Comparison of ENCODE assay signal across 8 cellular contexts in the genomic region with DNA sequence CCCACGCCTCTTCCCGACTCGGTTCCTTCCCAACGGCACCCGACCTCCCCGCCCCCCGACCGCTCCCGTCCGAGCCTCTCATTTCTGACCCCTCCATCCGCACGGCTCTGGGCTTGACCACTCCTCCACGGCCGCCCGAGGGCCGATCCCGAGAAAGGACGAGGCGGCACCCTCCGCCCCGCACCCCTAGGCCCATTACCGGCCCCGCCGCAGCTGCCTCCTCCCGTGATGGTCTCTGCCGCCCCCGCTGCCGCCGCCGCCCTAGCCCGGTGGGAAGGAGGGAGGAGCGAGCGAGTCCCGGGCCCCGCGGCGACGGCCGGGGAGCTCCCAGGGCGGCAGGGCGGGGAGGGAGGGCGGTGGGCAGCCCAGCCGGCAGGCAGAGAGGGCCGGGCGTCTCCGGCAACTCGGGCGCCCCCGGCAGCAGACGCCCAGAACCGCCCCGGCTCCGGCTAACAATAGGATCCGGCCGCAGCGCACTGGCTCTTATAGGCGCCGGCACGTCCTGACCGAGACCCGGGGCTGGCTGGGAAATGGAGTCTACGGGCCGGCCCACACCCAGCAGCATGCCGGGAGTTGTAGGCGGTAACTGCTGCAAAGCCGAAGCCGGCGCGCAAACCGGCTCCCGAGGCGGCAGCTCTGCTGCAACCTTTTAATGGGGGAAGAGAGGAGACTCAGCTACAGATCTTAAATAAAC. TPM values are rescaled to one million over a fixed set of nuclear protein-coding genes. Genes with fewer than 3 reads are reported as not detected.
DNase-seq lines count a peak whose midpoint lies in the region; ATAC-seq and TF ChIP-seq lines count a peak whose summit lies in the region.

Gene CSRNP2, minus strand, starts transcription at position 457 of the 694 bp plus-strand sequence. CDS start 7,035 bp downstream, outside the sequence.

- peak within 1 kb of the TSS; percentile 100 for H3K4me3 Mint-ChIP-seq in type B pancreatic cell

- H3K27me3 Mint-ChIP-seq in type B pancreatic cell: no peaks in the 10 kb centered on the region

- no peaks in the 10 kb centered on the region for H3K9me3 Mint-ChIP-seq in type B pancreatic cell

- H3K27ac Mint-ChIP-seq in type B pancreatic cell: peak within 1 kb of the TSS; percentile 95

- H3K4me3 ChIP-seq in GM12875 (ENCODE audit: low read depth, low read length) (peak within 1 kb of the TSS; percentile 71), adipocyte (ENCODE audit: low read length) (peak within 1 kb of the TSS; percentile 89)

- TF ChIP-seq CTCF in GM12875 (IDR thresholded peaks at IDR 0.05; ENCODE audit: borderline replicate concordance, insufficient read depth, low read depth, low read length) (no peak), type B pancreatic cell (conservative IDR thresholded peaks at IDR 0.05) (no peak)

- intact Hi-C loops in cardiac septum (cut with DNase I): loop anchor here (2.0 to 10.0 kb wide), 3 partner anchors 34 to 156 kb away; partner anchors contain the start of genes DAZAP2, LETMD1 and POU6F1

- H3K36me3 Mint-ChIP-seq in type B pancreatic cell: peaks cover 7% of the 10 kb centered on the region

- H3K36me3 ChIP-seq in adipocyte (ENCODE audit: control insufficient read depth, insufficient read depth, low read length, severe bottlenecking): no peaks in the 10 kb centered on the region

- ATAC-seq in HG02798 (IDR thresholded peaks at IDR 0.05; ENCODE audit: poor library complexity, unreplicated experiment): peak; percentile 96

- H3K9ac ChIP-seq in adipocyte (ENCODE audit: low read length): peak within 1 kb of the TSS; percentile 92

- H3K4me1 ChIP-seq in adipocyte (ENCODE audit: control insufficient read depth, insufficient read depth, low read length): peaks cover 15% of the 10 kb centered on the region

- H3K4me1 Mint-ChIP-seq in type B pancreatic cell (ENCODE audit: unreplicated experiment): peaks cover 26% of the 10 kb centered on the region

- no peaks in the 10 kb centered on the region for H3K9me3 ChIP-seq in adipocyte (ENCODE audit: control insufficient read depth, low read length)

- DNase-seq in NCI-H1436 (lab: John Stamatoyannopoulos, UW): peak; percentile 91
- DNase-seq in T follicular helper cell (ENCODE audit: low read depth): peak; percentile 92
- DNase-seq in adipocyte (ENCODE audit: low read depth): peak; percentile 98
- DNase-seq in cardiac septum (ENCODE audit: low spot score): peak; percentile 99
- peak; percentile 91 for DNase-seq in pons (ENCODE audit: low spot score)
- DNase-seq in type B pancreatic cell (ENCODE audit: extremely low spot score, unreplicated experiment): peak; percentile 98

- no peaks in the 10 kb centered on the region for H3K27me3 ChIP-seq in adipocyte (replicated peaks; ENCODE audit: control insufficient read depth, insufficient read depth, low read length)

RNA-seq across cellular contexts. Expression of gene CSRNP2, which starts in this region (rescaled TPM):
- total RNA-seq in cardiac septum (30.1 TPM), type B pancreatic cell (ENCODE audit: low replicate concordance) (32.1 and 55.5 TPM in 2 replicates)

Comparison
In these comparisons a context has a peak if more than half of its experiments do, and no peak if none do; other contexts are left out.
1. Peak in every context shown above with its lines: DNase-seq, ATAC-seq and H3K4me3 ChIP-seq.